In the genomic region with DNA sequence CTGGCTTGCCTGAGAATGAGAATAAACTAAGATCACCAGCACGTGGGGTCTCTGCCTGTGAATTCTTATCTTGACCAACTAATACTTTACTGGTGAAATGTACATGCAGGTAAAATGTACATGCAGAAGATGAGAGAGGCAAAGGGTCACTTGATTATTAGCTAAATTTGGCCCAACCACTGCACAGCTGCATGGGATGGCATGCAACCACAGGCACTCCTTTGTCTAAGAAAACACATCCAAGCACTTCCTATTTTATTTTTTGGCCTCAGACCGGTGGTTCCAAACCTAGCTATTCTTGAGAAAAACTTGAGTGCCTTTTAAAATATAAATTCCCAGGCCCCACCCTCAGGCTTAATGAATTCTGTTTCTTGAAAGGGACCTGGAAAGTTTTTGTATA, we compare ENCODE assay signal across 16 cellular contexts.
"Had no signal": no experiment of that assay in that cellular context is flagged by ENCODE, and none has a peak within 500 bp of the region (broad histone marks: within the 10 kb centered on the region; RNA-seq: fewer than 3 reads in every experiment).

No MANE protein-coding gene starts in this region.

- ATAC-seq: lower lobe of right lung; naive thymus-derived CD8-positive, alpha-beta T cell; stimulated activated effector memory CD8-positive, alpha-beta T cell treated with anti-CD3 and anti-CD28 coated beads, Interleukin-12 subunit alpha, Interleukin-12 subunit beta, amount 100 ng/mL, for 72 hours; stimulated activated naive CD8-positive, alpha-beta T cell treated with anti-CD3 and anti-CD28 coated beads, Interleukin-15, Interleukin-2, amounts not matched to agents 100 U/mL and 50 U/mL, for 24 hours had no signal

- H3K4me1 Mint-ChIP-seq: stimulated activated effector memory CD8-positive, alpha-beta T cell treated with anti-CD3 and anti-CD28 coated beads, Interleukin-12 subunit alpha, Interleukin-12 subunit beta, amount 100 ng/mL, for 72 hours had no signal

- H3K9me3 Mint-ChIP-seq: naive thymus-derived CD8-positive, alpha-beta T cell; stimulated activated effector memory CD8-positive, alpha-beta T cell treated with anti-CD3 and anti-CD28 coated beads, Interleukin-12 subunit alpha, Interleukin-12 subunit beta, amount 100 ng/mL, for 72 hours had no signal

- DNase-seq: colonic mucosa; esophagus squamous epithelium; foreskin fibroblast; kidney; left cardiac atrium; left ventricle myocardium inferior; lower lobe of right lung; mesendoderm; naive thymus-derived CD8-positive, alpha-beta T cell; stimulated activated CD4-positive, alpha-beta T cell treated with anti-CD3 and anti-CD28 coated beads, Interleukin-4, amount 100 ng/mL, for 1 hour; stimulated activated CD8-positive, alpha-beta memory T cell treated with anti-CD3 and anti-CD28 coated beads, Interleukin-4, amount 100 ng/mL, for 48 hours; stimulated activated naive CD8-positive, alpha-beta T cell treated with anti-CD3 and anti-CD28 coated beads, Interleukin-15, Interleukin-2, amounts not matched to agents 100 U/mL and 50 U/mL, for 24 hours; tibial artery; upper lobe of left lung; uterus had no signal

- H3K4me3 Mint-ChIP-seq: naive thymus-derived CD8-positive, alpha-beta T cell; stimulated activated effector memory CD8-positive, alpha-beta T cell treated with anti-CD3 and anti-CD28 coated beads, Interleukin-12 subunit alpha, Interleukin-12 subunit beta, amount 100 ng/mL, for 72 hours had no signal

- H3K36me3 Mint-ChIP-seq: naive thymus-derived CD8-positive, alpha-beta T cell; stimulated activated effector memory CD8-positive, alpha-beta T cell treated with anti-CD3 and anti-CD28 coated beads, Interleukin-12 subunit alpha, Interleukin-12 subunit beta, amount 100 ng/mL, for 72 hours had no signal

- H3K27ac Mint-ChIP-seq: naive thymus-derived CD8-positive, alpha-beta T cell; stimulated activated effector memory CD8-positive, alpha-beta T cell treated with anti-CD3 and anti-CD28 coated beads, Interleukin-12 subunit alpha, Interleukin-12 subunit beta, amount 100 ng/mL, for 72 hours had no signal
